ENCODE assay signal across 9 cellular contexts in genomic region chr19:47176071-47176626, GRCh38. TPM values are rescaled to one million over a fixed set of nuclear protein-coding genes. Genes with fewer than 3 reads are reported as not detected.
DNase-seq lines count a peak whose midpoint lies in the region; ATAC-seq and TF ChIP-seq lines count a peak whose summit lies in the region.
"Had no signal": no experiment of that assay in that cellular context is flagged by ENCODE, and none has a peak within 500 bp of the region (broad histone marks: within the 10 kb centered on the region; RNA-seq: fewer than 3 reads in every experiment).

No MANE protein-coding gene starts in this region.

- peaks cover 9% of the 10 kb centered on the region for H3K36me3 Mint-ChIP-seq in natural killer cell

- H4K8ac ChIP-seq in IMR-90 (ENCODE audit: low read depth in 2 of 2, low read length in 2 of 2) (peak overlapping the region in 1 of 2 experiments; percentile 17; a peak in 1 of 4 replicates), mesendoderm (ENCODE audit: low read depth, low read length) (no peak overlapping the region)

- no peaks in the 10 kb centered on the region for H3K9me3 Mint-ChIP-seq in natural killer cell

- H3K9me1 ChIP-seq in IMR-90 (ENCODE audit: insufficient read depth, low read length) = peaks cover 15% of the 10 kb centered on the region

- H3K27me3 ChIP-seq in IMR-90 (ENCODE audit: control insufficient read depth, insufficient read depth, low read length) = no peaks in the 10 kb centered on the region
- H3K27me3 ChIP-seq in mesendoderm (ENCODE audit: insufficient read depth, low read length, poor library complexity) = no peaks in the 10 kb centered on the region

- H3K27ac Mint-ChIP-seq in natural killer cell = peak overlapping the region; percentile 50 to 66

- H3K4me1 ChIP-seq in IMR-90 (ENCODE audit: control insufficient read depth, insufficient read depth, low read length) = peaks cover 10% of the 10 kb centered on the region
- no peaks in the 10 kb centered on the region for H3K4me1 ChIP-seq in mesendoderm (ENCODE audit: control insufficient read depth, low read depth, low read length)

- H2BK5ac ChIP-seq in IMR-90 (ENCODE audit: low read depth, low read length, poor library complexity, severe bottlenecking) = peak overlapping the region; percentile 69
- no peak overlapping the region for H2BK5ac ChIP-seq in mesendoderm (ENCODE audit: low read length)

- H3K79me1 ChIP-seq in IMR-90 (ENCODE audit: low read depth in 1 of 2, low read length in 2 of 2) (peaks cover 33 to 67% of the 10 kb centered on the region in 2 experiments), mesendoderm (ENCODE audit: low read length) (peaks cover 16% of the 10 kb centered on the region)

- H3K18ac ChIP-seq in IMR-90 (ENCODE audit: low read depth, low read length) (no peak overlapping the region), mesendoderm (ENCODE audit: low read length) (no peak overlapping the region)

- H3K4me2 ChIP-seq in IMR-90 (ENCODE audit: low read depth, low read length) = peak overlapping the region; percentile 45; the same call in 1 of the 2 replicates
- H3K4me2 ChIP-seq in mesendoderm (ENCODE audit: low read length) = no peak overlapping the region

- H4K20me1 ChIP-seq in IMR-90 (ENCODE audit: insufficient read depth, low read length) = peaks cover 33% of the 10 kb centered on the region

- H2AK5ac ChIP-seq in IMR-90 (ENCODE audit: low read depth, low read length) (no peak overlapping the region), mesendoderm (ENCODE audit: low read length) (no peak overlapping the region)

- no peaks in the 10 kb centered on the region for H3K9me3 ChIP-seq in IMR-90 (ENCODE audit: control insufficient read depth, insufficient read depth, low read length)

- TF ChIP-seq POLR2A in IMR-90 (IDR thresholded peaks at IDR 0.05; ENCODE audit: low read depth, low read length) = no peak

- 0 out of 2 replicates have a peak overlapping the region, but pooled peaks have one; percentile 7 for H3K23ac ChIP-seq in IMR-90 (ENCODE audit: low read depth, low read length)
- no peak overlapping the region for H3K23ac ChIP-seq in mesendoderm (ENCODE audit: low read length)

- H2BK20ac ChIP-seq in IMR-90 (ENCODE audit: low read depth, low read length) = no peak overlapping the region

- TF ChIP-seq CTCF in IMR-90 (conservative IDR thresholded peaks at IDR 0.05; ENCODE audit: low read depth, low read length) (no peak), choroid plexus epithelial cell (conservative IDR thresholded peaks at IDR 0.05; ENCODE audit: low read depth, low read length) (no peak), natural killer cell (IDR thresholded peaks at IDR 0.05) (no peak)

- H3K9ac ChIP-seq in IMR-90 (ENCODE audit: low read depth, low read length) = no peak overlapping the region
- no peak overlapping the region for H3K9ac ChIP-seq in mesendoderm (ENCODE audit: low read length)

- BruUV-seq in IMR-90 (replicated peaks; lab: Mats Ljungman, UMichigan) = no TSS peak

- no peak overlapping the region for H4K91ac ChIP-seq in IMR-90 (ENCODE audit: insufficient read depth, low read depth, low read length)

- peaks cover 4% of the 10 kb centered on the region for H3K79me2 ChIP-seq in mesendoderm (ENCODE audit: control insufficient read depth, insufficient read depth, low read length)

- CTCF ChIA-PET in IMR-90 (lab: Yijun Ruan, JAX) = no interaction called here

- no peak overlapping the region for H2BK15ac ChIP-seq in IMR-90 (ENCODE audit: low read depth, low read length)
- no peak overlapping the region for H2BK15ac ChIP-seq in mesendoderm (replicated peaks; ENCODE audit: low read depth)

- DNase-seq in AG20443 (ENCODE audit: low spot score) (peak; percentile 40), IMR-90 (peak; percentile 97), choroid plexus epithelial cell (ENCODE audit: low read depth) (peak; percentile 65), natural killer cell (no peak), SW 1271 (lab: John Stamatoyannopoulos, UW) (no peak), mesendoderm (no peak)
- DNase-seq in activated effector memory CD4-positive, alpha-beta T cell treated with anti-CD3 and anti-CD28 coated beads, Interleukin-2, amount 50 U/mL, for 16 hours = no peak
- DNase-seq: NCI-H187 treated with DMSO at 0.1 percent for 48 hours had no signal

- in situ Hi-C loops in IMR-90 (cut with MboI; ENCODE audit: low sequenced_read_pairs) = no loop called here

- H3K36me3 ChIP-seq in IMR-90 (ENCODE audit: control insufficient read depth, insufficient read depth, low read length) = peaks cover 20% of the 10 kb centered on the region
- H3K36me3 ChIP-seq in mesendoderm (ENCODE audit: control insufficient read depth, insufficient read depth, low read length) = peaks cover 14% of the 10 kb centered on the region

- H2BK120ac ChIP-seq in IMR-90 (ENCODE audit: low read depth, low read length) = no peak overlapping the region
- H2BK120ac ChIP-seq in mesendoderm (ENCODE audit: low read depth, low read length) = no peak overlapping the region

- intact Hi-C loops in IMR-90 (cut with micrococcal nuclease) (no loop called here), natural killer cell (cut with micrococcal nuclease) (loop anchor here (1.0 kb wide), 1 partner anchor 19 kb away; no protein-coding TSS in a partner anchor)

- H3K4ac ChIP-seq in IMR-90 (ENCODE audit: low read depth, low read length) (peak overlapping the region; percentile 14; the same call in 1 of the 2 replicates), mesendoderm (ENCODE audit: low read depth, low read length) (no peak overlapping the region)

- H2AK9ac ChIP-seq in IMR-90 (replicated peaks; ENCODE audit: low read depth, low read length, poor library complexity) = no peak overlapping the region

- peak overlapping the region; percentile 60 for H3K4me3 Mint-ChIP-seq in natural killer cell

- H3K4me1 Mint-ChIP-seq in natural killer cell = peaks cover 21 to 31% of the 10 kb centered on the region in 2 donors

- H3K4me3 ChIP-seq in IMR-90 (ENCODE audit: insufficient read depth, low read depth, low read length) (no peak overlapping the region), choroid plexus epithelial cell (ENCODE audit: low read depth, low read length) (no peak overlapping the region), mesendoderm (ENCODE audit: low read length) (no peak overlapping the region)

- H4K5ac ChIP-seq in IMR-90 (ENCODE audit: low read depth, low read length) (no peak overlapping the region), mesendoderm (ENCODE audit: low read length) (no peak overlapping the region)

- no peak for TF ChIP-seq RAD21 in IMR-90 (IDR thresholded peaks at IDR 0.05; ENCODE audit: low read length)

- H3K27ac ChIP-seq in IMR-90 (ENCODE audit: insufficient read depth, low read length) (no peak overlapping the region), mesendoderm (ENCODE audit: low read depth, low read length) (no peak overlapping the region)

- H2AFZ ChIP-seq in IMR-90 (replicated peaks; ENCODE audit: low read length, poor library complexity) = no peak overlapping the region

- H3K14ac ChIP-seq in IMR-90 (replicated peaks; ENCODE audit: low read depth, low read length) = 0 out of 2 replicates have a peak overlapping the region, but pooled peaks have one; percentile 20

- H3K56ac ChIP-seq in IMR-90 (ENCODE audit: extremely low read depth, insufficient read depth, low read length) = no peak overlapping the region
- H3K56ac ChIP-seq in mesendoderm (ENCODE audit: low read length) = no peak overlapping the region

- dilution Hi-C loops in IMR-90 (cut with HindIII; ENCODE audit: low sequenced_read_pairs, unreplicated experiment) = no loop called here

- no peaks in the 10 kb centered on the region for H3K27me3 Mint-ChIP-seq in natural killer cell (ENCODE audit: low read depth in 2 of 2)

- 0% methylated on average over 1 of the region's 5 CpGs; no CpG with 5 or more reads in 1 of the 2 experiments for WGBS in IMR-90 (ENCODE audit: extremely low coverage in 2 of 2, insufficient read length in 1 of 2), 2 experiments
- WGBS in mesendoderm (ENCODE audit: extremely low coverage, insufficient coverage, low lambda C conversion rate) = no CpG with 5 or more reads among the region's 5 CpGs

- ATAC-seq in IMR-90 (ENCODE audit: low read depth) (peak; percentile 71), natural killer cell (no peak), HG03175 (IDR thresholded peaks at IDR 0.05; ENCODE audit: unreplicated experiment) (no peak)

- POLR2A ChIA-PET in IMR-90 (lab: Charles Lee; ENCODE audit: unreplicated experiment) = no interaction called here

TF ChIP-seq in IMR-90, 13 proteins besides CTCF, POLR2A, EP300 and RAD21 (continues in another document):
- TF ChIP-seq CEBPB (IDR thresholded peaks at IDR 0.05; ENCODE audit: low read depth, low read length) = peak; percentile 16; the same call in 1 of the 2 replicates
- TF ChIP-seq MXI1 (IDR thresholded peaks at IDR 0.05; ENCODE audit: borderline replicate concordance, low read depth, low read length) = no peak
- peak; percentile 47; the same call in 1 of the 2 replicates for TF ChIP-seq FOS (IDR thresholded peaks at IDR 0.05; ENCODE audit: low read depth, low read length)
- TF ChIP-seq BHLHE40 (IDR thresholded peaks at IDR 0.05; ENCODE audit: low read depth, low read length) = 0 out of 2 replicates have a peak, but pooled peaks have one; percentile 23
- 0 out of 2 replicates have a peak, but pooled peaks have one; percentile 0 for TF ChIP-seq MAFK (IDR thresholded peaks at IDR 0.05; ENCODE audit: low read depth, low read length)
- TF ChIP-seq MAZ (IDR thresholded peaks at IDR 0.05; ENCODE audit: borderline replicate concordance, low read depth, low read length) = no peak
- 0 out of 2 replicates have a peak, but pooled peaks have one; percentile 7 for TF ChIP-seq SMC3 (IDR thresholded peaks at IDR 0.05; ENCODE audit: low read depth, low read length)
- TF ChIP-seq RCOR1 (IDR thresholded peaks at IDR 0.05; ENCODE audit: insufficient replicate concordance, low read length) = peak; percentile 81

RNA-seq across cellular contexts. Expression of gene SAE1, which starts 45.5 kb away (rescaled TPM):
- 184 and 192 TPM in 2 replicates for total RNA-seq in IMR-90 (2012; rRNA removed)
- 137 and 165 TPM in 2 replicates for polyA plus RNA-seq in IMR-90 (2012; rRNA removed)
- 96.8 and 106 TPM in 2 replicates for polyA plus RNA-seq in IMR-90 (2012; cell fraction: cytosol; rRNA removed)
- 45.0 and 63.3 TPM in 2 replicates for polyA plus RNA-seq in IMR-90 (2012; cell fraction: nucleus; rRNA removed; ENCODE audit: low replicate concordance)
- 10 to 100 TPM; 42.5 to 49.3 (median 46.0) TPM for total RNA-seq in natural killer cell
- polyA plus RNA-seq in mesendoderm (2013, experiment 1 of 2) = 240 TPM
- polyA plus RNA-seq in mesendoderm (2013, experiment 2 of 2) = 241 TPM

RNA-seq across cellular contexts. Expression of gene BBC3, which starts 54.9 kb away (rescaled TPM):
- total RNA-seq in IMR-90 (2012; rRNA removed) = 1.6 and 1.9 TPM in 2 replicates
- 6.5 and 7.3 TPM in 2 replicates for polyA plus RNA-seq in IMR-90 (2012; rRNA removed)
- polyA plus RNA-seq in IMR-90 (2012; cell fraction: cytosol; rRNA removed) = 4.4 and 12.4 TPM in 2 replicates
- polyA plus RNA-seq in IMR-90 (2012; cell fraction: nucleus; rRNA removed; ENCODE audit: low replicate concordance) = 14.7 and 19.5 TPM in 2 replicates
- total RNA-seq in natural killer cell = 10 to 100 TPM; 39.9 to 45.1 (median 43.9) TPM
- 5.3 TPM for polyA plus RNA-seq in mesendoderm (2013, experiment 1 of 2)
- polyA plus RNA-seq in mesendoderm (2013, experiment 2 of 2) = 4.7 TPM

Comparison
In these comparisons a context has a peak if more than half of its experiments do, and no peak if none do; other contexts are left out.
1. DNase-seq: peak in AG20443 (single experiment), IMR-90 (single experiment) and choroid plexus epithelial cell (single experiment); none in natural killer cell (single experiment), SW 1271 (0 of 2), activated effector memory CD4-positive, alpha-beta T cell treated with anti-CD3 and anti-CD28 coated beads, Interleukin-2, amount 50 U/mL, for 16 hours (single experiment) and mesendoderm (single experiment).
2. RNA of gene BBC3, which starts 54.9 kb away (total RNA-seq): 39.9 to 45.1 TPM in natural killer cell; 1.6 to 1.9 TPM in IMR-90; every median in the first group is over 10 times any median in the second.